20 cellular contexts compared by ENCODE assay signal in genomic region chr5:154084255-154084654, GRCh38. TPM values are rescaled to one million over a fixed set of nuclear protein-coding genes. Genes with fewer than 3 reads are reported as not detected.
DNase-seq lines count a peak whose midpoint lies in the region; ATAC-seq and TF ChIP-seq lines count a peak whose summit lies in the region.
"Had no signal": no experiment of that assay in that cellular context is flagged by ENCODE, and none has a peak within 500 bp of the region (broad histone marks: within the 10 kb centered on the region; RNA-seq: fewer than 3 reads in every experiment).

No MANE protein-coding gene starts in this region.

- H3K4me1 ChIP-seq in neural progenitor cell, result peaks cover 53% of the 10 kb centered on the region
- H3K4me1 ChIP-seq: Peyer's patch had no signal

- DNase-seq in M059J (ENCODE audit: low read depth), result peak; percentile 15
- peak; percentile 17 for DNase-seq in epithelial cell of esophagus (ENCODE audit: low read depth)
- DNase-seq in neural progenitor cell (ENCODE audit: low spot score), result peak; percentile 30
- no peak for DNase-seq in stimulated activated naive CD4-positive, alpha-beta T cell treated with Interleukin-2 at 50 U/mL for 16 hours (lab: John Stamatoyannopoulos, UW)
- no peak for DNase-seq in NAMALWA (ENCODE audit: low spot score)
- DNase-seq in stimulated activated naive CD8-positive, alpha-beta T cell treated with anti-CD3 and anti-CD28 coated beads, Interleukin-15, Interleukin-2, amounts not matched to agents 100 U/mL and 50 U/mL, for 24 hours, result no peak
- DNase-seq: NCI-H1105 treated with DMSO at 0.1 percent for 48 hours, NCI-H146, NCI-H1930, NCI-H2107, NCI-H446 treated with DMSO at 0.1 percent for 48 hours, NCI-H526, Peyer's patch, SHP77 treated with DMSO at 0.1 percent for 48 hours had no signal

- H3K27ac Mint-ChIP-seq in neural progenitor cell, result peak overlapping the region; percentile 34
- H3K27ac Mint-ChIP-seq: B cell, IgD-negative memory B cell had no signal

- H3K27me3 Mint-ChIP-seq in neural progenitor cell (ENCODE audit: insufficient read depth, low read depth), result peaks cover 5% of the 10 kb centered on the region

- H3K79me2 ChIP-seq in neural progenitor cell (ENCODE audit: low read depth), result no peaks in the 10 kb centered on the region

- H3K36me3 ChIP-seq in neural progenitor cell, result no peaks in the 10 kb centered on the region
- H3K36me3 ChIP-seq: Peyer's patch had no signal

- peaks cover 14% of the 10 kb centered on the region for H3K9me3 Mint-ChIP-seq in neural progenitor cell
- H3K9me3 Mint-ChIP-seq: IgD-negative memory B cell had no signal

- peaks cover 52% of the 10 kb centered on the region for H3F3A ChIP-seq in neural progenitor cell (ENCODE audit: low read depth)

- H3K27ac ChIP-seq in neural progenitor cell, result peak overlapping the region; percentile 33
- H3K27ac ChIP-seq: HL-60, KMS-11, Peyer's patch had no signal

- H3K9ac ChIP-seq in neural progenitor cell, result no peak overlapping the region
- H3K9ac ChIP-seq: KMS-11 had no signal

- no peaks in the 10 kb centered on the region for H3K27me3 ChIP-seq in neural progenitor cell
- H3K27me3 ChIP-seq: Peyer's patch had no signal

- no peaks in the 10 kb centered on the region for H3K9me3 ChIP-seq in neural progenitor cell (ENCODE audit: low read depth)
- H3K9me3 ChIP-seq: Peyer's patch had no signal

- no peak overlapping the region for H3K4me3 ChIP-seq in epithelial cell of esophagus (ENCODE audit: low read length)
- H3K4me3 ChIP-seq in neural progenitor cell, result no peak overlapping the region
- H3K4me3 ChIP-seq: Peyer's patch had no signal

- peak overlapping the region; percentile 65 for H3K4me2 ChIP-seq in neural progenitor cell
- H3K4me2 ChIP-seq: KMS-11 had no signal

- H3K4me1 Mint-ChIP-seq in neural progenitor cell, result peaks cover 78% of the 10 kb centered on the region
- H3K4me1 Mint-ChIP-seq: B cell, IgD-negative memory B cell had no signal

- no peak overlapping the region for H2AFZ ChIP-seq in neural progenitor cell (replicated peaks)

- H3K36me3 Mint-ChIP-seq in neural progenitor cell, result peaks cover 8% of the 10 kb centered on the region

- ATAC-seq in HG03175 (IDR thresholded peaks at IDR 0.05; ENCODE audit: unreplicated experiment), result no peak
- no peak for ATAC-seq in stimulated activated naive CD8-positive, alpha-beta T cell treated with anti-CD3 and anti-CD28 coated beads, Interleukin-15, Interleukin-2, amounts not matched to agents 100 U/mL and 50 U/mL, for 24 hours
- ATAC-seq: HCT116 had no signal

- no peak for TF ChIP-seq CTCF in epithelial cell of esophagus (IDR thresholded peaks at IDR 0.05; ENCODE audit: insufficient read depth, low read depth, low read length, missing control alignments)
- TF ChIP-seq CTCF in neural progenitor cell (IDR thresholded peaks at IDR 0.05), result no peak

- peaks cover 15% of the 10 kb centered on the region for H4K20me1 ChIP-seq in neural progenitor cell (ENCODE audit: low read depth)

- no peak overlapping the region for H3K4me3 Mint-ChIP-seq in neural progenitor cell
- H3K4me3 Mint-ChIP-seq: B cell, IgD-negative memory B cell had no signal

RNA-seq across cellular contexts. Expression of gene MFAP3, which starts 45.5 kb away (rescaled TPM):
- 47.9 and 75.6 TPM in 2 replicates for total RNA-seq in M059J (2014; rRNA removed; shearing (Covaris generic))
- 63.6 and 89.7 TPM in 2 replicates for total RNA-seq in neural progenitor cell (ENCODE audit: low replicate concordance)

RNA-seq across cellular contexts. Expression of gene FAM114A2, which starts 45.5 kb away (rescaled TPM):
- total RNA-seq in M059J (2014; rRNA removed; shearing (Covaris generic)), result 13.5 and 23.0 TPM in 2 replicates
- total RNA-seq in neural progenitor cell (ENCODE audit: low replicate concordance), result 13.2 and 19.9 TPM in 2 replicates

Comparison
In these comparisons a context has a peak if more than half of its experiments do, and no peak if none do; other contexts are left out.
1. DNase-seq: peak in M059J (single experiment), epithelial cell of esophagus (single experiment) and neural progenitor cell (single experiment); none in stimulated activated naive CD4-positive, alpha-beta T cell treated with Interleukin-2 at 50 U/mL for 16 hours (single experiment), NAMALWA (single experiment) and stimulated activated naive CD8-positive, alpha-beta T cell treated with anti-CD3 and anti-CD28 coated beads, Interleukin-15, Interleukin-2, amounts not matched to agents 100 U/mL and 50 U/mL, for 24 hours (single experiment).